ENCODE assay signal across 1 cellular context in genomic region chr1:205528887-205529825, GRCh38.
TF ChIP-seq lines count a peak whose summit lies in the region.

No MANE protein-coding gene starts in this region.

TF ChIP-seq in K562, 482 proteins besides CTCF, POLR2A, EP300 and RAD21 (continued from another document and continues in another):
- no peak for TF ChIP-seq CREB1 (IDR thresholded peaks at IDR 0.05)
- TF ChIP-seq CREB1 (CRISPR knock-in tag; IDR thresholded peaks at IDR 0.05) = peak; percentile 33
- no peak for TF ChIP-seq NR2C1 (IDR thresholded peaks at IDR 0.05)
- TF ChIP-seq NR2C1 (tag; IDR thresholded peaks at IDR 0.05) = no peak
- peak; percentile 67; the same call in 1 of the 2 replicates for TF ChIP-seq CTBP1 (IDR thresholded peaks at IDR 0.05; ENCODE audit: borderline replicate concordance)
- TF ChIP-seq ZNF124 (CRISPR knock-in tag; IDR thresholded peaks at IDR 0.05) = no peak
- TF ChIP-seq CXXC5 (CRISPR knock-in tag; IDR thresholded peaks at IDR 0.05) = peak; percentile 41
- no peak for TF ChIP-seq ZNF551 (CRISPR knock-in tag; IDR thresholded peaks at IDR 0.05)
- no peak for TF ChIP-seq NCOA6 (IDR thresholded peaks at IDR 0.05)
- no peak for TF ChIP-seq ZFP1 (CRISPR knock-in tag; IDR thresholded peaks at IDR 0.05)
- TF ChIP-seq RREB1 (CRISPR knock-in tag; IDR thresholded peaks at IDR 0.05) = no peak
- no peak for TF ChIP-seq MCM3 (IDR thresholded peaks at IDR 0.05)
- TF ChIP-seq HBP1 (CRISPR knock-in tag; IDR thresholded peaks at IDR 0.05) = no peak
- no peak for TF ChIP-seq FOXA3 (CRISPR knock-in tag; conservative IDR thresholded peaks at IDR 0.05 in 1 of 2, IDR thresholded peaks at IDR 0.05 in 1 of 2)
- TF ChIP-seq PHB (CRISPR knock-in tag; IDR thresholded peaks at IDR 0.05) = no peak
- TF ChIP-seq ZHX1 (conservative IDR thresholded peaks at IDR 0.05; ENCODE audit: low read length) = no peak
- 0 out of 2 replicates have a peak, but pooled peaks have one; percentile 13 for TF ChIP-seq ZFP91 (CRISPR knock-in tag; IDR thresholded peaks at IDR 0.05)
- TF ChIP-seq STAG1 (CRISPR knock-in tag; IDR thresholded peaks at IDR 0.05; ENCODE audit: borderline replicate concordance) = peak; percentile 75; the same call in 1 of the 2 replicates
- TF ChIP-seq FIP1L1 (IDR thresholded peaks at IDR 0.05; ENCODE audit: low read depth, low read length, poor library complexity, severe bottlenecking) = peak; percentile 58
- TF ChIP-seq TFAP4 (CRISPR knock-in tag; IDR thresholded peaks at IDR 0.05; ENCODE audit: borderline replicate concordance) = peak; percentile 52; the same call in 1 of the 2 replicates
- no peak for TF ChIP-seq ELF1 (tag; IDR thresholded peaks at IDR 0.05)
- TF ChIP-seq PRMT5 (CRISPR knock-in tag; IDR thresholded peaks at IDR 0.05) = no peak
- peak; percentile 61; the same call in 1 of the 2 replicates for TF ChIP-seq MAX (CRISPR knock-in tag; IDR thresholded peaks at IDR 0.05)
- no peak for TF ChIP-seq PTBP1 (IDR thresholded peaks at IDR 0.05; ENCODE audit: low read depth, low read length)
- TF ChIP-seq ZNF280B (CRISPR knock-in tag; IDR thresholded peaks at IDR 0.05) = no peak
- peak; percentile 62; the same call in 1 of the 2 replicates for TF ChIP-seq ZBTB7A (IDR thresholded peaks at IDR 0.05; ENCODE audit: borderline replicate concordance, control insufficient read depth, low read depth, low read length)
- no peak for TF ChIP-seq ZC3H8 (IDR thresholded peaks at IDR 0.05)
- no peak for TF ChIP-seq KAT2B (IDR thresholded peaks at IDR 0.05; ENCODE audit: low read depth, low read length)
- TF ChIP-seq SNAPC5 (CRISPR knock-in tag; IDR thresholded peaks at IDR 0.05) = no peak
- TF ChIP-seq YBX1 (IDR thresholded peaks at IDR 0.05) = no peak
- 0 out of 2 replicates have a peak, but pooled peaks have one; percentile 13 for TF ChIP-seq REST (CRISPR knock-in tag; IDR thresholded peaks at IDR 0.05; ENCODE audit: low read depth)
- no peak for TF ChIP-seq ZSCAN29 (IDR thresholded peaks at IDR 0.05)
- 0 out of 2 replicates have a peak, but pooled peaks have one; percentile 24 for TF ChIP-seq BCOR (IDR thresholded peaks at IDR 0.05)
- no peak for TF ChIP-seq HMG20A (CRISPR knock-in tag; conservative IDR thresholded peaks at IDR 0.05)
- no peak for TF ChIP-seq C11orf30 (IDR thresholded peaks at IDR 0.05; ENCODE audit: low read depth)
- TF ChIP-seq RBFOX2 (IDR thresholded peaks at IDR 0.05; ENCODE audit: low read depth, low read length) = peak; percentile 29; the same call in 1 of the 2 replicates
- TF ChIP-seq RNF219 (CRISPR knock-in tag; IDR thresholded peaks at IDR 0.05) = no peak
- no peak for TF ChIP-seq LEF1 (IDR thresholded peaks at IDR 0.05)
- no peak for TF ChIP-seq NCOA4 (IDR thresholded peaks at IDR 0.05; ENCODE audit: partially characterized antibody)
- TF ChIP-seq HMGN3 (IDR thresholded peaks at IDR 0.05; ENCODE audit: borderline replicate concordance, extremely low read depth, insufficient read length, low read depth, low read length) = peak; percentile 62
